1 cellular context compared by ENCODE assay signal in the genomic region with DNA sequence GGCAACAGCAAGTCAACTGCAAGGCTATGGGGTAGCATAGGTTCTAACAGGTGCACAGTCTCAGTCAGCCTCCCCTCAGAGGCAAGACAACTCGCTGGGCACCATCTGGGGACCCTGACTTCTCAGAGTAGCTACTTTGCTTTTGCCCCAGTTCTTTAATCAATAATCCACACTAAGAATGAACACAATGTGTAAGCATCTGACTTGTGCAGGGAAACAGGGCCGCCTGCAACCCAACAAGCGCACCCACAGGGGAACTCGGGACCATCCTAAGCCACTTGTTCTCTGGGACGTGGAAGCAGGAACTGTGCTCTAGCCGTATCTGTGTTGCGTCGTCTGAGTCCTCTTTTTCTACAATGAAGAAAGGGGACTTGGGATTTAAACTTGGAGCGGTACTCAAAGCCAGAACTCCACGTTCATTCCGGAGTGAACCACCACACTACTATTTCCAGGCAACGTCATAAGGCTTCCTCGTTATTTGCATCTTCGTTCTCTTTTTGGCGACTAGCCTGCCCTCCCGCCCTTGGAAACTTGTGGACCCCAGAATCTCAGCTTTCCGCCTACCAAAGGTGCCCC.
TF ChIP-seq lines count a peak whose summit lies in the region.

No MANE protein-coding gene starts in this region.

TF ChIP-seq in WTC11, 78 proteins besides CTCF, POLR2A, EP300 and RAD21 (continued from another document):
- TF ChIP-seq, protein P1, sequence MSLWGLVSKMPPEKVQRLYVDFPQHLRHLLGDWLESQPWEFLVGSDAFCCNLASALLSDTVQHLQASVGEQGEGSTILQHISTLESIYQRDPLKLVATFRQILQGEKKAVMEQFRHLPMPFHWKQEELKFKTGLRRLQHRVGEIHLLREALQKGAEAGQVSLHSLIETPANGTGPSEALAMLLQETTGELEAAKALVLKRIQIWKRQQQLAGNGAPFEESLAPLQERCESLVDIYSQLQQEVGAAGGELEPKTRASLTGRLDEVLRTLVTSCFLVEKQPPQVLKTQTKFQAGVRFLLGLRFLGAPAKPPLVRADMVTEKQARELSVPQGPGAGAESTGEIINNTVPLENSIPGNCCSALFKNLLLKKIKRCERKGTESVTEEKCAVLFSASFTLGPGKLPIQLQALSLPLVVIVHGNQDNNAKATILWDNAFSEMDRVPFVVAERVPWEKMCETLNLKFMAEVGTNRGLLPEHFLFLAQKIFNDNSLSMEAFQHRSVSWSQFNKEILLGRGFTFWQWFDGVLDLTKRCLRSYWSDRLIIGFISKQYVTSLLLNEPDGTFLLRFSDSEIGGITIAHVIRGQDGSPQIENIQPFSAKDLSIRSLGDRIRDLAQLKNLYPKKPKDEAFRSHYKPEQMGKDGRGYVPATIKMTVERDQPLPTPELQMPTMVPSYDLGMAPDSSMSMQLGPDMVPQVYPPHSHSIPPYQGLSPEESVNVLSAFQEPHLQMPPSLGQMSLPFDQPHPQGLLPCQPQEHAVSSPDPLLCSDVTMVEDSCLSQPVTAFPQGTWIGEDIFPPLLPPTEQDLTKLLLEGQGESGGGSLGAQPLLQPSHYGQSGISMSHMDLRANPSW (CRISPR knock-in tag; conservative IDR thresholded peaks at IDR 0.05; ENCODE audit: low read depth), result no peak
- no peak for TF ChIP-seq SMAD3 (CRISPR knock-in tag; IDR thresholded peaks at IDR 0.05; ENCODE audit: borderline replicate concordance)
TF ChIP-seq in WTC11: peak in this region for 0.
